Comparison of ENCODE assay signal across 2 cellular contexts in genomic region chr19:52880895-52881389, GRCh38.
A peak's percentile ranks its signal among the peaks of the same experiment; 100 is the strongest.
TF ChIP-seq lines count a peak whose summit lies in the region.

No MANE protein-coding gene starts in this region.

TF ChIP-seq in IMR-90, 13 proteins besides CTCF, POLR2A, EP300 and RAD21:
- TF ChIP-seq MAZ (IDR thresholded peaks at IDR 0.05; ENCODE audit: borderline replicate concordance, low read depth, low read length), result no peak
- no peak for TF ChIP-seq SMC3 (IDR thresholded peaks at IDR 0.05; ENCODE audit: low read depth, low read length)
- no peak for TF ChIP-seq MXI1 (IDR thresholded peaks at IDR 0.05; ENCODE audit: borderline replicate concordance, low read depth, low read length)
- no peak for TF ChIP-seq NFE2L2 (IDR thresholded peaks at IDR 0.05; ENCODE audit: low read depth, low read length)
- TF ChIP-seq RFX5 (IDR thresholded peaks at IDR 0.05; ENCODE audit: low read depth, low read length), result no peak
- TF ChIP-seq CEBPB (IDR thresholded peaks at IDR 0.05; ENCODE audit: low read depth, low read length), result no peak
- no peak for TF ChIP-seq ELK1 (IDR thresholded peaks at IDR 0.05; ENCODE audit: borderline replicate concordance, low read depth, low read length)
- no peak for TF ChIP-seq RCOR1 (IDR thresholded peaks at IDR 0.05; ENCODE audit: insufficient replicate concordance, low read length)
- TF ChIP-seq BHLHE40 (IDR thresholded peaks at IDR 0.05; ENCODE audit: low read depth, low read length), result no peak
- no peak for TF ChIP-seq CHD1 (IDR thresholded peaks at IDR 0.05; ENCODE audit: low read depth, low read length)
- no peak for TF ChIP-seq USF2 (IDR thresholded peaks at IDR 0.05; ENCODE audit: low read depth, low read length)
- TF ChIP-seq MAFK (IDR thresholded peaks at IDR 0.05; ENCODE audit: low read depth, low read length), result no peak
- no peak for TF ChIP-seq FOS (IDR thresholded peaks at IDR 0.05; ENCODE audit: low read depth, low read length)
TF ChIP-seq in IMR-90: peak in this region for 0.

TF ChIP-seq in K562, 482 proteins besides CTCF, POLR2A, EP300 and RAD21:
- TF ChIP-seq CREB1 (IDR thresholded peaks at IDR 0.05) (no peak), CREB1 (CRISPR knock-in tag; IDR thresholded peaks at IDR 0.05) (no peak), CBX3 (IDR thresholded peaks at IDR 0.05; ENCODE audit: borderline replicate concordance in 1 of 2, low read length in 2 of 2) (peak in 1 of 2 experiments; percentile 27; a peak in 1 of 3 replicates), REST (CRISPR knock-in tag; IDR thresholded peaks at IDR 0.05; ENCODE audit: low read depth) (no peak), ZNF274 (IDR thresholded peaks at IDR 0.05; ENCODE audit: borderline replicate concordance, low read depth, low read length) (peak; percentile 78; the same call in 1 of the 2 replicates)
TF ChIP-seq in K562: peak in this region for 2.
